ENCODE assay signal across 17 cellular contexts in genomic region chr6:2740601-2741000, GRCh38.
"Had no signal": no experiment of that assay in that cellular context is flagged by ENCODE, and none has a peak within 500 bp of the region (broad histone marks: within the 10 kb centered on the region; RNA-seq: fewer than 3 reads in every experiment).

No MANE protein-coding gene starts in this region.

- H3K4me3 ChIP-seq: coronary artery, lower lobe of right lung had no signal

- H3K9me3 ChIP-seq: lower lobe of right lung had no signal

- H3K27ac ChIP-seq: coronary artery, foreskin keratinocyte, lower lobe of right lung, parathyroid adenoma had no signal

- H3K27ac Mint-ChIP-seq: endodermal cell, memory B cell, mesothelial cell of epicardium, natural killer cell had no signal

- DNase-seq: effector CD4-positive, alpha-beta T cell; endodermal cell; erythroblast; foreskin keratinocyte; hippocampal formation; kidney glomerular epithelial cell; lower lobe of right lung; natural killer cell; small intestine; stimulated activated CD4-positive, alpha-beta T cell treated with anti-CD3 and anti-CD28 coated beads, Interleukin-12 subunit alpha, Interleukin-12 subunit beta, amount 100 ng/mL, for 4 hours; stimulated activated naive CD4-positive, alpha-beta T cell treated with Interleukin-2 at 50 U/mL for 16 hours; trophoblast cell had no signal

- H3K9me3 Mint-ChIP-seq: endodermal cell, memory B cell, mesothelial cell of epicardium, natural killer cell had no signal

- H3K4me3 Mint-ChIP-seq: endodermal cell, memory B cell, mesothelial cell of epicardium, natural killer cell had no signal

- H3K4me1 ChIP-seq: foreskin keratinocyte, lower lobe of right lung, parathyroid adenoma had no signal

- ATAC-seq: foreskin keratinocyte, left lobe of liver, lower lobe of right lung, natural killer cell had no signal

- H3K36me3 Mint-ChIP-seq: memory B cell, mesothelial cell of epicardium, natural killer cell had no signal

- H3K4me1 Mint-ChIP-seq: memory B cell, natural killer cell had no signal

- H3K27me3 ChIP-seq: foreskin keratinocyte had no signal
